Comparison of ENCODE assay signal across 17 cellular contexts in the genomic region with DNA sequence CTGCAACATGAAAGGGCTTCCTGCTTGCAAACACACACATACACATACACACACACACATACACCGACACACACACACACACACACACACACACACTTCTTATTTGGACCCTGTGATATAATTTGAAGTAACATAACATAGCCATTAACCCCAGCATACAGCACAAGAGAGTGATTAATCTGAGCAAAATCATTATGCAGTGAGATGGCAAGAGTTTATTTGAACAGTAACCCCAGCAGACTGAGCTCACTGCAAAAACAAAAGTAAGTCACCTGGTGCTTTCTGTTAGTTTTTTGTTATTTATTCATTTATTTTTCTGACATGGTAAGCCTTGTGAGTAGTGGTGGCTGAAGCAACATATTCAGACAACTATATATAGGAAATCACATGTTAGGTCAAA.
"Had no signal": no experiment of that assay in that cellular context is flagged by ENCODE, and none has a peak within 500 bp of the region (broad histone marks: within the 10 kb centered on the region; RNA-seq: fewer than 3 reads in every experiment).

No MANE protein-coding gene starts in this region.

- H3K36me3 ChIP-seq: colonic mucosa, left ventricle myocardium inferior, thyroid gland had no signal

- H3K27me3 ChIP-seq: colonic mucosa, hepatocyte, thyroid gland had no signal

- ATAC-seq: activated CD4-positive, CD25-positive, alpha-beta regulatory T cell treated with anti-CD3 and anti-CD28 coated beads, Interleukin-2, amount 50 U/mL, for 24 hours; esophagus mucosa; mucosa of descending colon; naive thymus-derived CD4-positive, alpha-beta T cell; stimulated activated memory B cell treated with anti-CD40 and anti-IgM and Interleukin-4, amounts not matched to agents 10 μg/mL and 1 μg/mL and 100 μg/mL, for 72 hours had no signal

- H3K9me3 ChIP-seq: colonic mucosa, mucosa of descending colon, thyroid gland had no signal

- H3K9ac ChIP-seq: parathyroid adenoma had no signal

- H3K4me3 ChIP-seq: colonic mucosa, hepatocyte, left ventricle myocardium inferior, mucosa of descending colon, thyroid gland had no signal

- H3K27ac ChIP-seq: colonic mucosa, hepatocyte, left ventricle myocardium inferior, parathyroid adenoma, thyroid gland had no signal

- DNase-seq: activated CD4-positive, alpha-beta T cell treated with anti-CD3 and anti-CD28 coated beads, Interleukin-2, amount 50 U/mL, for 1 hour; activated CD8-positive, alpha-beta memory T cell treated with anti-CD3 and anti-CD28 coated beads for 24 hours; activated naive CD8-positive, alpha-beta T cell treated with anti-CD3 and anti-CD28 coated beads for 36 hours; amygdala; central memory CD4-positive, alpha-beta T cell; colonic mucosa; left ventricle myocardium inferior; mucosa of descending colon; naive thymus-derived CD4-positive, alpha-beta T cell; retina; stimulated activated CD4-positive, alpha-beta T cell treated with anti-CD3 and anti-CD28 coated beads, Interleukin-2, amount 100 ng/mL, for 48 hours; thyroid gland had no signal

- H3K4me1 ChIP-seq: colonic mucosa, left ventricle myocardium inferior, parathyroid adenoma, thyroid gland had no signal
